In genomic region chr20:13670160-13670559, GRCh38 we compare ENCODE assay signal across 33 cellular contexts.
"Had no signal": no experiment of that assay in that cellular context is flagged by ENCODE, and none has a peak within 500 bp of the region (broad histone marks: within the 10 kb centered on the region; RNA-seq: fewer than 3 reads in every experiment).

No MANE protein-coding gene starts in this region.

- ATAC-seq: left cardiac atrium; left ventricle myocardium superior; naive thymus-derived CD8-positive, alpha-beta T cell; psoas muscle had no signal

- H3K36me3 ChIP-seq: adrenal gland, cardiac muscle cell, sigmoid colon, stomach, thyroid gland had no signal

- H3K4me3 ChIP-seq: adrenal gland, cardiac muscle cell, coronary artery, dorsolateral prefrontal cortex, psoas muscle, sigmoid colon, stomach, thyroid gland had no signal

- H3K36me3 Mint-ChIP-seq: activated naive CD8-positive, alpha-beta T cell; brain; mesothelial cell of epicardium; naive thymus-derived CD8-positive, alpha-beta T cell; stimulated activated naive B cell treated with anti-CD40 and anti-IgM and Interleukin-4, amounts not matched to agents 10 μg/mL and 1 μg/mL and 100 μg/mL, for 72 hours had no signal

- H3K27ac ChIP-seq: adrenal gland, cardiac muscle cell, coronary artery, dorsolateral prefrontal cortex, parathyroid adenoma, sigmoid colon, stomach, thyroid gland had no signal

- H3K27me3 Mint-ChIP-seq: brain had no signal

- FAIRE-seq: frontal cortex, keratinocyte, small intestine had no signal

- H3K9me3 ChIP-seq: adrenal gland, psoas muscle, sigmoid colon, stomach, thyroid gland had no signal

- H3K4me3 Mint-ChIP-seq: activated naive CD8-positive, alpha-beta T cell; brain; mesothelial cell of epicardium; naive thymus-derived CD8-positive, alpha-beta T cell; neural crest cell; stimulated activated naive B cell treated with anti-CD40 and anti-IgM and Interleukin-4, amounts not matched to agents 10 μg/mL and 1 μg/mL and 100 μg/mL, for 72 hours; T-helper 2 cell treated with Interferon-gamma antibody and Interleukin-4, amounts not matched to agents 5 μg/mL and 100 μg/mL, for 36 hours had no signal

- H3K27ac Mint-ChIP-seq: activated naive CD8-positive, alpha-beta T cell; mesothelial cell of epicardium; stimulated activated naive B cell treated with anti-CD40 and anti-IgM and Interleukin-4, amounts not matched to agents 10 μg/mL and 1 μg/mL and 100 μg/mL, for 72 hours; T-helper 2 cell treated with Interferon-gamma antibody and Interleukin-4, amounts not matched to agents 5 μg/mL and 100 μg/mL, for 36 hours had no signal

- H3K27me3 ChIP-seq: adrenal gland, cardiac muscle cell, dorsolateral prefrontal cortex, sigmoid colon, stomach, thyroid gland had no signal

- H3K9me3 Mint-ChIP-seq: neural crest cell; stimulated activated naive B cell treated with anti-CD40 and anti-IgM and Interleukin-4, amounts not matched to agents 10 μg/mL and 1 μg/mL and 100 μg/mL, for 72 hours; T-helper 2 cell treated with Interferon-gamma antibody and Interleukin-4, amounts not matched to agents 5 μg/mL and 100 μg/mL, for 36 hours had no signal

- DNase-seq: activated CD4-positive, alpha-beta T cell treated with anti-CD3 and anti-CD28 coated beads for 48 hours; activated CD4-positive, alpha-beta T cell treated with anti-CD3 and anti-CD28 coated beads, Interleukin-2, amount 50 U/mL, for 48 hours; activated CD8-positive, alpha-beta memory T cell treated with anti-CD3 and anti-CD28 coated beads for 24 hours; activated effector memory CD4-positive, alpha-beta T cell treated with Interleukin-2 at 50 U/mL for 16 hours; activated naive CD4-positive, alpha-beta T cell treated with Interleukin-2 at 50 U/mL for 16 hours; adrenal gland; aorta; dorsolateral prefrontal cortex; effector memory CD4-positive, alpha-beta T cell; left cardiac atrium; left ventricle myocardium superior; mammary epithelial cell; naive thymus-derived CD8-positive, alpha-beta T cell; nucleus accumbens; psoas muscle; sigmoid colon; small intestine; stimulated activated CD4-positive, alpha-beta T cell treated with anti-CD3 and anti-CD28 coated beads, Interleukin-1b, Interleukin-23, amount 100 ng/mL, for 48 hours; stimulated activated CD4-positive, alpha-beta T cell treated with anti-CD3 and anti-CD28 coated beads, Interleukin-4, amount 100 ng/mL, for 4 hours; stimulated activated CD8-positive, alpha-beta memory T cell treated with anti-CD3 and anti-CD28 coated beads, Interleukin-4, amount 100 ng/mL, for 48 hours; stimulated activated naive B cell treated with anti-CD40 and anti-IgM and Interleukin-4, amounts not matched to agents 10 μg/mL and 1 μg/mL and 100 μg/mL, for 72 hours; stomach; thyroid gland had no signal

- H3K4me1 Mint-ChIP-seq: neural crest cell; stimulated activated naive B cell treated with anti-CD40 and anti-IgM and Interleukin-4, amounts not matched to agents 10 μg/mL and 1 μg/mL and 100 μg/mL, for 72 hours had no signal

- H3K4me1 ChIP-seq: parathyroid adenoma, psoas muscle, stomach, thyroid gland had no signal
